Comparison of ENCODE assay signal across 16 cellular contexts in genomic region chr15:94259863-94260262, GRCh38. TPM values are rescaled to one million over a fixed set of nuclear protein-coding genes. Genes with fewer than 3 reads are reported as not detected.
DNase-seq lines count a peak whose midpoint lies in the region; ATAC-seq, FAIRE-seq and TF ChIP-seq lines count a peak whose summit lies in the region.
"Had no signal": no experiment of that assay in that cellular context is flagged by ENCODE, and none has a peak within 500 bp of the region (broad histone marks: within the 10 kb centered on the region; RNA-seq: fewer than 3 reads in every experiment).

No MANE protein-coding gene starts in this region.

- no peak overlapping the region for H2BK120ac ChIP-seq in mesenchymal stem cell (ENCODE audit: low read depth, low read length)

- H3K9ac ChIP-seq in mesenchymal stem cell (ENCODE audit: low read length): no peak overlapping the region
- H3K9ac ChIP-seq: parathyroid adenoma had no signal

- H3K36me3 Mint-ChIP-seq in activated T-helper 2 cell treated with anti-CD3 and anti-CD28 coated beads, Interferon-gamma antibody, Interleukin-2, Interleukin-4, amounts not matched to agents 10 μg/mL and 5 μg/mL and 100 μg/mL, durations not matched to agents 14 hours and 24 hours and 36 hours (ENCODE audit: low read depth): peaks cover 46% of the 10 kb centered on the region

- intact Hi-C loops in activated T-helper 2 cell treated with anti-CD3 and anti-CD28 coated beads, Interferon-gamma antibody, Interleukin-2, Interleukin-4, amounts not matched to agents 10 μg/mL and 5 μg/mL and 100 μg/mL, durations not matched to agents 14 hours and 24 hours and 36 hours (cut with micrococcal nuclease): no loop called here

- peak overlapping the region; percentile 25 for H4K8ac ChIP-seq in mesenchymal stem cell (ENCODE audit: low read length)

- no peaks in the 10 kb centered on the region for H3K27me3 ChIP-seq in mesenchymal stem cell (ENCODE audit: control insufficient read depth in 1 of 2, insufficient read depth in 1 of 2, low read length in 2 of 2)
- H3K27me3 ChIP-seq: body of pancreas, MG63, SJCRH30 had no signal

- H3K4me3 Mint-ChIP-seq in activated T-helper 2 cell treated with anti-CD3 and anti-CD28 coated beads, Interferon-gamma antibody, Interleukin-2, Interleukin-4, amounts not matched to agents 10 μg/mL and 5 μg/mL and 100 μg/mL, durations not matched to agents 14 hours and 24 hours and 36 hours (ENCODE audit: low read depth): no peak overlapping the region

- peaks cover 56% of the 10 kb centered on the region for H3K4me1 Mint-ChIP-seq in activated T-helper 2 cell treated with anti-CD3 and anti-CD28 coated beads, Interferon-gamma antibody, Interleukin-2, Interleukin-4, amounts not matched to agents 10 μg/mL and 5 μg/mL and 100 μg/mL, durations not matched to agents 14 hours and 24 hours and 36 hours (ENCODE audit: low read depth)

- no peak for TF ChIP-seq POLR2A in GM18505 (IDR thresholded peaks at IDR 0.05; ENCODE audit: borderline replicate concordance, extremely low read depth, insufficient read depth, insufficient read length)

- peak overlapping the region in 1 of 2 experiments; percentile 22 for H2BK12ac ChIP-seq in mesenchymal stem cell (ENCODE audit: low read length in 2 of 2)

- H3K9me3 ChIP-seq in mesenchymal stem cell (ENCODE audit: control insufficient read depth, low read length): no peaks in the 10 kb centered on the region
- H3K9me3 ChIP-seq: body of pancreas, MG63, SJCRH30 had no signal

- no peak overlapping the region for H3K14ac ChIP-seq in mesenchymal stem cell (ENCODE audit: low read length in 2 of 2)

- no peak for FAIRE-seq in HTR-8/SVneo (lab: Jason Lieb, UNC)

- no peak overlapping the region for H3K23ac ChIP-seq in mesenchymal stem cell (ENCODE audit: low read length in 2 of 2)

- WGBS in mesenchymal stem cell: 64% methylated on average over 3 of the region's 3 CpGs

- no peak overlapping the region for H3K18ac ChIP-seq in mesenchymal stem cell (ENCODE audit: low read depth in 1 of 2, low read length in 2 of 2)

- H3K4me2 ChIP-seq in mesenchymal stem cell (ENCODE audit: low read length, poor library complexity, severe bottlenecking): no peak overlapping the region

- no peak overlapping the region for H2BK5ac ChIP-seq in mesenchymal stem cell (ENCODE audit: low read depth, low read length, poor library complexity, severe bottlenecking)

- H3K4me1 ChIP-seq in mesenchymal stem cell (ENCODE audit: control insufficient read depth, insufficient read depth, low read depth, low read length): peaks cover 2% of the 10 kb centered on the region
- H3K4me1 ChIP-seq: parathyroid adenoma, SJCRH30 had no signal

- DNase-seq in NOMO-1 treated with dmso at 0.1 percent for 144 hours (lab: John Stamatoyannopoulos, UW; ENCODE audit: unreplicated experiment): peak; percentile 42
- no peak for DNase-seq in mesenchymal stem cell
- no peak for DNase-seq in HTR-8/SVneo (ENCODE audit: insufficient read length, low spot score)
- DNase-seq in activated T-helper 2 cell treated with anti-CD3 and anti-CD28 coated beads, Interferon-gamma antibody, Interleukin-2, Interleukin-4, amounts not matched to agents 10 μg/mL and 5 μg/mL and 100 μg/mL, durations not matched to agents 14 hours and 24 hours and 36 hours (ENCODE audit: low spot score): no peak
- DNase-seq in GF-D8 (lab: John Stamatoyannopoulos, UW): no peak
- DNase-seq: body of pancreas, DMS153, MG63, NCI-H2107, SJCRH30 had no signal

- H3K9me3 Mint-ChIP-seq in activated T-helper 2 cell treated with anti-CD3 and anti-CD28 coated beads, Interferon-gamma antibody, Interleukin-2, Interleukin-4, amounts not matched to agents 10 μg/mL and 5 μg/mL and 100 μg/mL, durations not matched to agents 14 hours and 24 hours and 36 hours: no peaks in the 10 kb centered on the region

- H3K79me1 ChIP-seq in mesenchymal stem cell (replicated peaks; ENCODE audit: low read length, poor library complexity, severe bottlenecking): peaks cover 26% of the 10 kb centered on the region

- no peaks in the 10 kb centered on the region for H3K27me3 Mint-ChIP-seq in activated T-helper 2 cell treated with anti-CD3 and anti-CD28 coated beads, Interferon-gamma antibody, Interleukin-2, Interleukin-4, amounts not matched to agents 10 μg/mL and 5 μg/mL and 100 μg/mL, durations not matched to agents 14 hours and 24 hours and 36 hours (ENCODE audit: low read depth)

- no peak overlapping the region for H4K91ac ChIP-seq in mesenchymal stem cell (ENCODE audit: low read length)

- H2BK15ac ChIP-seq in mesenchymal stem cell (ENCODE audit: low read depth, poor library complexity, severe bottlenecking): no peak overlapping the region

- no peak overlapping the region for H3K27ac Mint-ChIP-seq in activated T-helper 2 cell treated with anti-CD3 and anti-CD28 coated beads, Interferon-gamma antibody, Interleukin-2, Interleukin-4, amounts not matched to agents 10 μg/mL and 5 μg/mL and 100 μg/mL, durations not matched to agents 14 hours and 24 hours and 36 hours

- no peak overlapping the region for H3K4ac ChIP-seq in mesenchymal stem cell (ENCODE audit: low read depth in 1 of 2, low read length in 2 of 2)

- no peak overlapping the region for H3K4me3 ChIP-seq in mesenchymal stem cell (ENCODE audit: insufficient read depth in 1 of 2, low read depth in 1 of 2, low read length in 2 of 2)
- H3K4me3 ChIP-seq: body of pancreas, MG63, SJCRH30, skin epidermis had no signal

- ATAC-seq in GM18505 (IDR thresholded peaks at IDR 0.05; ENCODE audit: unreplicated experiment) (peak; percentile 37), GM21717 (IDR thresholded peaks at IDR 0.05; ENCODE audit: unreplicated experiment) (peak; percentile 40), HG02852 (IDR thresholded peaks at IDR 0.05; ENCODE audit: unreplicated experiment) (no peak)
- ATAC-seq: body of pancreas, esophagus mucosa had no signal

- H3K27ac ChIP-seq in mesenchymal stem cell (ENCODE audit: low read length, poor library complexity, severe bottlenecking): no peak overlapping the region
- H3K27ac ChIP-seq: body of pancreas, parathyroid adenoma, SJCRH30 had no signal

- H2AFZ ChIP-seq in mesenchymal stem cell (ENCODE audit: low read depth, low read length): no peak overlapping the region
- H2AFZ ChIP-seq: parathyroid adenoma had no signal

- H2AK5ac ChIP-seq in mesenchymal stem cell (ENCODE audit: low read length, severe bottlenecking): no peak overlapping the region

- no peaks in the 10 kb centered on the region for H3K36me3 ChIP-seq in mesenchymal stem cell (ENCODE audit: control insufficient read depth in 1 of 2, insufficient read depth in 2 of 2, low read depth in 1 of 2, low read length in 2 of 2)
- H3K36me3 ChIP-seq: MG63, SJCRH30 had no signal

RNA-seq across cellular contexts. Expression of gene MCTP2, which starts 28.5 kb away (rescaled TPM):
- 37.6 TPM for polyA plus RNA-seq in mesenchymal stem cell (2013, experiment 1 of 2)
- polyA plus RNA-seq in mesenchymal stem cell (2013, experiment 2 of 2): 36.4 TPM
- 91.5 and 93.2 TPM in 2 replicates for total RNA-seq in activated T-helper 2 cell treated with anti-CD3 and anti-CD28 coated beads, Interferon-gamma antibody, Interleukin-2, Interleukin-4, amounts not matched to agents 10 μg/mL and 5 μg/mL and 100 μg/mL, durations not matched to agents 14 hours and 24 hours and 36 hours
